2 cellular contexts compared by ENCODE assay signal in the genomic region with DNA sequence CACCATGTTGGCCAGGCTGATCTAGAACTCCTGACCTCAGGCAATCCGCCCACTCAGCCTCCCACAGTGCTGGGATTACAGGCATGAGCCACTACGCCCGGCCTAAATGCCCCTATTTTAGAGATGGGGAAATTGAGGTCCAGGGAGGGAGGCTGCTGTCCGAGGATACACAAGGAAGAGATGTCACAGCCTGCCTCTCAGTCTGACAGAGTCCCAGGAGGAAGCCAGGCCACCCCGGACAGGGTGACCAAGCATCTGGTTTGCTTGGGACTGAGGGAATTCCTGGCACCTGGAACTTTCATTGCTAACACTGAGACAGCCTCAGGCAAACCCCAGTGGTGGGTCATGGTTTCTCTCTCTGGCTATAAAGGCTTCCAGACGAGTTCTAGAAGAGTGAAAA.
TF ChIP-seq lines count a peak whose summit lies in the region.

No MANE protein-coding gene starts in this region.

TF ChIP-seq in SK-N-SH, 30 proteins besides CTCF, POLR2A, EP300 and RAD21 (continued from another document):
- TF ChIP-seq POLR2AphosphoS5 (IDR thresholded peaks at IDR 0.05; ENCODE audit: low read depth, low read length): no peak
- TF ChIP-seq, protein P1, sequence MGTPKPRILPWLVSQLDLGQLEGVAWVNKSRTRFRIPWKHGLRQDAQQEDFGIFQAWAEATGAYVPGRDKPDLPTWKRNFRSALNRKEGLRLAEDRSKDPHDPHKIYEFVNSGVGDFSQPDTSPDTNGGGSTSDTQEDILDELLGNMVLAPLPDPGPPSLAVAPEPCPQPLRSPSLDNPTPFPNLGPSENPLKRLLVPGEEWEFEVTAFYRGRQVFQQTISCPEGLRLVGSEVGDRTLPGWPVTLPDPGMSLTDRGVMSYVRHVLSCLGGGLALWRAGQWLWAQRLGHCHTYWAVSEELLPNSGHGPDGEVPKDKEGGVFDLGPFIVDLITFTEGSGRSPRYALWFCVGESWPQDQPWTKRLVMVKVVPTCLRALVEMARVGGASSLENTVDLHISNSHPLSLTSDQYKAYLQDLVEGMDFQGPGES (IDR thresholded peaks at IDR 0.05; ENCODE audit: low read depth, low read length): no peak
- no peak for TF ChIP-seq JUND (IDR thresholded peaks at IDR 0.05)
- TF ChIP-seq, protein P2, sequence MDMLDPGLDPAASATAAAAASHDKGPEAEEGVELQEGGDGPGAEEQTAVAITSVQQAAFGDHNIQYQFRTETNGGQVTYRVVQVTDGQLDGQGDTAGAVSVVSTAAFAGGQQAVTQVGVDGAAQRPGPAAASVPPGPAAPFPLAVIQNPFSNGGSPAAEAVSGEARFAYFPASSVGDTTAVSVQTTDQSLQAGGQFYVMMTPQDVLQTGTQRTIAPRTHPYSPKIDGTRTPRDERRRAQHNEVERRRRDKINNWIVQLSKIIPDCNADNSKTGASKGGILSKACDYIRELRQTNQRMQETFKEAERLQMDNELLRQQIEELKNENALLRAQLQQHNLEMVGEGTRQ (IDR thresholded peaks at IDR 0.05; ENCODE audit: borderline replicate concordance, low read depth, low read length): no peak
- no peak for TF ChIP-seq TAF1 (IDR thresholded peaks at IDR 0.05; ENCODE audit: borderline replicate concordance, low read depth, low read length)
- TF ChIP-seq RFX5 (IDR thresholded peaks at IDR 0.05; ENCODE audit: low read length): no peak
- no peak for TF ChIP-seq SIN3A (IDR thresholded peaks at IDR 0.05; ENCODE audit: borderline replicate concordance, low read depth, low read length)
- TF ChIP-seq MEF2A (IDR thresholded peaks at IDR 0.05; ENCODE audit: borderline replicate concordance, low read depth): no peak
- no peak for TF ChIP-seq FOXM1 (IDR thresholded peaks at IDR 0.05; ENCODE audit: low read depth)

TF ChIP-seq in SK-N-SH treated with all-trans-retinoic acid at 6 μM for 48 hours, 23 proteins besides CTCF, POLR2A, EP300 and RAD21 (continued from another document):
- TF ChIP-seq, protein P3, sequence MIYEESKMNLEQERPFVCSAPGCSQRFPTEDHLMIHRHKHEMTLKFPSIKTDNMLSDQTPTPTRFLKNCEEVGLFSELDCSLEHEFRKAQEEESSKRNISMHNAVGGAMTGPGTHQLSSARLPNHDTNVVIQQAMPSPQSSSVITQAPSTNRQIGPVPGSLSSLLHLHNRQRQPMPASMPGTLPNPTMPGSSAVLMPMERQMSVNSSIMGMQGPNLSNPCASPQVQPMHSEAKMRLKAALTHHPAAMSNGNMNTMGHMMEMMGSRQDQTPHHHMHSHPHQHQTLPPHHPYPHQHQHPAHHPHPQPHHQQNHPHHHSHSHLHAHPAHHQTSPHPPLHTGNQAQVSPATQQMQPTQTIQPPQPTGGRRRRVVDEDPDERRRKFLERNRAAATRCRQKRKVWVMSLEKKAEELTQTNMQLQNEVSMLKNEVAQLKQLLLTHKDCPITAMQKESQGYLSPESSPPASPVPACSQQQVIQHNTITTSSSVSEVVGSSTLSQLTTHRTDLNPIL (CRISPR knock-in tag; IDR thresholded peaks at IDR 0.05; ENCODE audit: low read depth): no peak
- TF ChIP-seq ARNTL (CRISPR knock-in tag; IDR thresholded peaks at IDR 0.05; ENCODE audit: borderline replicate concordance, low read depth) (no peak), BACH2 (CRISPR knock-in tag; IDR thresholded peaks at IDR 0.05; ENCODE audit: borderline replicate concordance) (no peak), PPARA (CRISPR knock-in tag; IDR thresholded peaks at IDR 0.05; ENCODE audit: borderline replicate concordance) (no peak), GLIS3 (CRISPR knock-in tag; IDR thresholded peaks at IDR 0.05) (no peak), OSR1 (CRISPR knock-in tag; IDR thresholded peaks at IDR 0.05) (no peak), ZC3H10 (CRISPR knock-in tag; IDR thresholded peaks at IDR 0.05) (no peak), ESRRG (CRISPR knock-in tag; IDR thresholded peaks at IDR 0.05) (no peak), ZNF8 (CRISPR knock-in tag; IDR thresholded peaks at IDR 0.05) (no peak), TOX (CRISPR knock-in tag; IDR thresholded peaks at IDR 0.05; ENCODE audit: borderline replicate concordance) (no peak), ZNF565 (CRISPR knock-in tag; conservative IDR thresholded peaks at IDR 0.05; ENCODE audit: low read depth) (no peak)
- TF ChIP-seq, protein P4, sequence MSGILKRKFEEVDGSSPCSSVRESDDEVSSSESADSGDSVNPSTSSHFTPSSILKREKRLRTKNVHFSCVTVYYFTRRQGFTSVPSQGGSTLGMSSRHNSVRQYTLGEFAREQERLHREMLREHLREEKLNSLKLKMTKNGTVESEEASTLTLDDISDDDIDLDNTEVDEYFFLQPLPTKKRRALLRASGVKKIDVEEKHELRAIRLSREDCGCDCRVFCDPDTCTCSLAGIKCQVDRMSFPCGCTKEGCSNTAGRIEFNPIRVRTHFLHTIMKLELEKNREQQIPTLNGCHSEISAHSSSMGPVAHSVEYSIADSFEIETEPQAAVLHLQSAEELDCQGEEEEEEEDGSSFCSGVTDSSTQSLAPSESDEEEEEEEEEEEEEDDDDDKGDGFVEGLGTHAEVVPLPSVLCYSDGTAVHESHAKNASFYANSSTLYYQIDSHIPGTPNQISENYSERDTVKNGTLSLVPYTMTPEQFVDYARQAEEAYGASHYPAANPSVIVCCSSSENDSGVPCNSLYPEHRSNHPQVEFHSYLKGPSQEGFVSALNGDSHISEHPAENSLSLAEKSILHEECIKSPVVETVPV (CRISPR knock-in tag; IDR thresholded peaks at IDR 0.05): no peak
